ENCODE assay signal across 18 cellular contexts in the genomic region with DNA sequence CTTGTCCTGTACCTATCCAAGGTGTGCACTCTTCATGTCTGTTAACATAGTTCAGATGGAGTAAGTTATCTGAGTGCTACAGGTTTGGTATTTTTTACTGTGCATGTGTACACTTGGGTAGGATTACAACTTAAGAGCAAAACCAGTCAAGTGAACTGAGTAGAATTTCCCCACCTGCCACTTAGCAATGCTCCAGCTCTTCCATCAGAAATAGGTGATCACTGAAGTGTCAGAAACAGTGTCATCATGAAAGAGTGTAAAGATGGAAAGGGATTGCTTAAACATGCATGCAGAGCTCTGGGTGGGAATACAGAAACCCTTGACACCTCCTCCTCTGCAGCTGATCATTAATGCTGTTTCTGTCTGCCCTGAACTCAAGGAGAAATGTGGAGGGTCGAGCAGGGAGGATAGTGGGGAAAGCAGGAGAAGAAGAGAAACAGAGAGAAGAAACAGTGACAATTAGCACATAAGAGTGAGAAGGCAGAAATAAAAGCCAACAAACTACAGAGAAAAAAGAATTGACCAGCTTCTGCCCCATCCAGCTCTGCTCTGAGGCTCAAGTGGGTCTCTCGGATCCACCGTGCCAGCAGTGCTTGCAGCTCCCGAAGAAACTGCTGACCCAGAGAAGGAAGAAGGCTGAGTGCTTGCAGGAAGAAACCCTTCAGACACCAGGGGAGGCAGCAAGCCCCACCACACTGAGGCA. TPM values are rescaled to one million over a fixed set of nuclear protein-coding genes. Genes with fewer than 3 reads are reported as not detected.
DNase-seq lines count a peak whose midpoint lies in the region; ATAC-seq and TF ChIP-seq lines count a peak whose summit lies in the region.
"Had no signal": no experiment of that assay in that cellular context is flagged by ENCODE, and none has a peak within 500 bp of the region (broad histone marks: within the 10 kb centered on the region; RNA-seq: fewer than 3 reads in every experiment).

No MANE protein-coding gene starts in this region.

- peak overlapping the region; percentile 57 for H3K4me3 Mint-ChIP-seq in CD8-positive, alpha-beta T cell
- no peak overlapping the region for H3K4me3 Mint-ChIP-seq in activated B cell treated with CpG ODN at 0.5 μM for 24 hours
- H3K4me3 Mint-ChIP-seq in naive B cell = peak overlapping the region; percentile 6 to 71 (median 57)
- no peak overlapping the region for H3K4me3 Mint-ChIP-seq in MCF 10A (ENCODE audit: unreplicated experiment)

- CTCF ChIA-PET in CD8-positive, alpha-beta T cell (lab: Charles Lee) = interaction anchor here (0.6 to 2.2 kb wide), 7 partner anchors 10 to 323 kb away, joined by 3 to 7 read pairs (median 4); no protein-coding TSS in a partner anchor
- CTCF ChIA-PET in activated B cell treated with CpG ODN at 0.5 μM for 24 hours (lab: Charles Lee) = no interaction called here
- CTCF ChIA-PET in MCF 10A (lab: Yijun Ruan, JAX) = interaction anchor here (0.7 to 1.6 kb wide), 2 partner anchors 137 to 475 kb away, joined by 3 to 8 read pairs; no protein-coding TSS in a partner anchor

- H3K4me3 ChIP-seq in CD8-positive, alpha-beta T cell (ENCODE audit: low read depth, low read length) = no peak overlapping the region
- H3K4me3 ChIP-seq: sigmoid colon had no signal

- peaks cover 2% of the 10 kb centered on the region for H3K9me3 Mint-ChIP-seq in CD8-positive, alpha-beta T cell
- no peaks in the 10 kb centered on the region for H3K9me3 Mint-ChIP-seq in activated B cell treated with CpG ODN at 0.5 μM for 24 hours
- H3K9me3 Mint-ChIP-seq in naive B cell = peaks cover 0 to 4% (median 0%) of the 10 kb centered on the region in 7 donors
- H3K9me3 Mint-ChIP-seq in MCF 10A (ENCODE audit: unreplicated experiment) = no peaks in the 10 kb centered on the region

- H3K9me3 ChIP-seq in CD8-positive, alpha-beta T cell (ENCODE audit: low read length) = no peaks in the 10 kb centered on the region
- H3K9me3 ChIP-seq: sigmoid colon had no signal

- H3K4me1 ChIP-seq in CD8-positive, alpha-beta T cell (ENCODE audit: insufficient read depth, low read length) = peaks cover 46% of the 10 kb centered on the region

- POLR2A ChIA-PET in CD8-positive, alpha-beta T cell (lab: Charles Lee) = interaction anchor here (0.9 to 2.3 kb wide), 4 partner anchors 11 to 280 kb away, joined by 3 to 9 read pairs (median 6); partner anchors contain the start of gene TTF2
- POLR2A ChIA-PET in activated B cell treated with CpG ODN at 0.5 μM for 24 hours (lab: Charles Lee) (interaction anchor here (0.6 to 0.8 kb wide), 2 partner anchors 8 to 311 kb away, joined by 3 to 5 read pairs; no protein-coding TSS in a partner anchor), MCF 10A (lab: Yijun Ruan, JAX) (no interaction called here)

- no peaks in the 10 kb centered on the region for H3K27me3 ChIP-seq in CD8-positive, alpha-beta T cell (ENCODE audit: insufficient read depth, low read length)
- H3K27me3 ChIP-seq: sigmoid colon had no signal

- H3K27me3 Mint-ChIP-seq in CD8-positive, alpha-beta T cell (ENCODE audit: low read depth) = no peaks in the 10 kb centered on the region
- H3K27me3 Mint-ChIP-seq in activated B cell treated with CpG ODN at 0.5 μM for 24 hours (no peaks in the 10 kb centered on the region), naive B cell (no peaks in the 10 kb centered on the region), MCF 10A (ENCODE audit: insufficient read depth, unreplicated experiment) (no peaks in the 10 kb centered on the region)

- peak overlapping the region; percentile 49 for H3K27ac ChIP-seq in CD8-positive, alpha-beta T cell (ENCODE audit: low read depth, low read length)
- H3K27ac ChIP-seq: C4-2B had no signal

- H3K36me3 ChIP-seq in CD8-positive, alpha-beta T cell (ENCODE audit: insufficient read depth, low read length) = no peaks in the 10 kb centered on the region
- H3K36me3 ChIP-seq: sigmoid colon had no signal

- H3K36me3 Mint-ChIP-seq in CD8-positive, alpha-beta T cell = no peaks in the 10 kb centered on the region
- H3K36me3 Mint-ChIP-seq in activated B cell treated with CpG ODN at 0.5 μM for 24 hours (ENCODE audit: low read depth) (no peaks in the 10 kb centered on the region), naive B cell (no peaks in the 10 kb centered on the region), MCF 10A (ENCODE audit: insufficient read depth, unreplicated experiment) (peaks cover 4% of the 10 kb centered on the region)

- intact Hi-C loops in CD8-positive, alpha-beta T cell (cut with DNase I, micrococcal nuclease) = loop anchor here in 1 of 2 experiments (2.0 kb wide), 1 partner anchor 40 kb away; no protein-coding TSS in a partner anchor
- intact Hi-C loops in activated B cell treated with CpG ODN at 0.5 μM for 24 hours (cut with micrococcal nuclease) (no loop called here), MCF 10A (cut with micrococcal nuclease) (no loop called here)

- DNase-seq in NCI-H2107 treated with DMSO at 0.1 percent for 48 hours (lab: John Stamatoyannopoulos, UW; ENCODE audit: unreplicated experiment) (peak; percentile 46), NCI-H2107 (lab: John Stamatoyannopoulos, UW) (no peak), activated B cell treated with CpG ODN at 0.5 μM for 24 hours (no peak), naive B cell (no peak), MCF 10A (ENCODE audit: unreplicated experiment) (no peak), left lobe of liver (ENCODE audit: low spot score) (no peak)
- no peak for DNase-seq in CD8-positive, alpha-beta T cell
- DNase-seq: 8988T; activated gamma-delta T cell treated with Interleukin-2 at 50 U/mL for 16 hours; kidney; NCI-H2081; NCI-H82; sigmoid colon; stimulated activated CD8-positive, alpha-beta memory T cell treated with anti-CD3 and anti-CD28 coated beads, Interleukin-4, amount 100 ng/mL, for 48 hours; trophoblast cell had no signal

- peaks cover 63% of the 10 kb centered on the region for H3K4me1 Mint-ChIP-seq in CD8-positive, alpha-beta T cell (ENCODE audit: low read depth)
- peaks cover 43% of the 10 kb centered on the region for H3K4me1 Mint-ChIP-seq in activated B cell treated with CpG ODN at 0.5 μM for 24 hours
- H3K4me1 Mint-ChIP-seq in naive B cell = peaks cover 41 to 44% (median 44%) of the 10 kb centered on the region in 3 donors
- H3K4me1 Mint-ChIP-seq in MCF 10A (ENCODE audit: insufficient read depth, unreplicated experiment) = peaks cover 12% of the 10 kb centered on the region

- no peak for TF ChIP-seq CTCF in CD8-positive, alpha-beta T cell (IDR thresholded peaks at IDR 0.05)
- TF ChIP-seq CTCF in activated B cell treated with CpG ODN at 0.5 μM for 24 hours (IDR thresholded peaks at IDR 0.05) = no peak
- TF ChIP-seq CTCF in MCF 10A (IDR thresholded peaks at IDR 0.05; ENCODE audit: unreplicated experiment) = no peak

- no peak for ATAC-seq in CD8-positive, alpha-beta T cell
- ATAC-seq in activated B cell treated with CpG ODN at 0.5 μM for 24 hours (ENCODE audit: low read depth) (no peak), naive B cell (ENCODE audit: low read depth in 2 of 2) (no peak), GM19463 (IDR thresholded peaks at IDR 0.05; ENCODE audit: unreplicated experiment) (no peak), left lobe of liver (no peak)

- H3K27ac Mint-ChIP-seq in CD8-positive, alpha-beta T cell = peak overlapping the region; percentile 87
- H3K27ac Mint-ChIP-seq in activated B cell treated with CpG ODN at 0.5 μM for 24 hours = peak overlapping the region; percentile 73
- H3K27ac Mint-ChIP-seq in naive B cell = peak overlapping the region; percentile 81 to 98 (median 95)
- H3K27ac Mint-ChIP-seq in MCF 10A (ENCODE audit: low read depth, unreplicated experiment) = no peak overlapping the region

- BruUV-seq in MCF 10A (replicated peaks; lab: Mats Ljungman, UMichigan) = no TSS peak

RNA-seq across cellular contexts. Expression of gene TTF2, which starts 11.5 kb away (rescaled TPM):
- 10 to 100 TPM; 31.5 to 33.2 TPM for total RNA-seq in CD8-positive, alpha-beta T cell
- total RNA-seq in activated B cell treated with CpG ODN at 0.5 μM for 24 hours (33.4 and 37.7 TPM in 2 replicates), MCF 10A (2022) (28.4 and 38.6 TPM in 2 replicates), left lobe of liver (2.9 TPM)
- 10 to 100 TPM in 3 of 6 donors, 1 to 10 TPM in 3; 2.9 to 14.3 (median 10.9) TPM for polyA plus RNA-seq in naive B cell (ENCODE audit: low read depth in 6 of 6)

RNA-seq across cellular contexts. Expression of gene CD101, which starts 47.0 kb away (rescaled TPM):
- total RNA-seq in CD8-positive, alpha-beta T cell = 1 to 10 TPM; 3.7 to 4.4 TPM
- total RNA-seq in activated B cell treated with CpG ODN at 0.5 μM for 24 hours (0.42 and 0.46 TPM in 2 replicates), MCF 10A (2022) (0.37 and 0.42 TPM in 2 replicates), left lobe of liver (0.15 TPM)
- under 1 TPM in 3 of 6 donors, not detected in 3; 0.09 to 0.86 (median 0.14) TPM for polyA plus RNA-seq in naive B cell (ENCODE audit: low read depth in 6 of 6)
- total RNA-seq: fibroblast of lung had no signal
- polyA plus RNA-seq: fibroblast of lung had no signal

Comparison
In these comparisons a context has a peak if more than half of its experiments do, and no peak if none do; other contexts are left out.
1. H3K4me3 Mint-ChIP-seq: peak in CD8-positive, alpha-beta T cell (single experiment) and naive B cell (8 of 8); none in activated B cell treated with CpG ODN at 0.5 μM for 24 hours (single experiment) and MCF 10A (single experiment).